8 cellular contexts compared by ENCODE assay signal in genomic region chr17:7484067-7484963, GRCh38. TPM values are rescaled to one million over a fixed set of nuclear protein-coding genes. Genes with fewer than 3 reads are reported as not detected.
DNase-seq lines count a peak whose midpoint lies in the region; ATAC-seq and TF ChIP-seq lines count a peak whose summit lies in the region.

Gene POLR2A (plus strand): TSS chr17:7484366.

- H3K27me3 ChIP-seq in ascending aorta (no peaks in the 10 kb centered on the region), right cardiac atrium (ENCODE audit: control insufficient read depth, insufficient read depth) (no peaks in the 10 kb centered on the region), vagina (no peaks in the 10 kb centered on the region)

- under 1% methylated on average over 67 of the region's 68 CpGs for WGBS in right cardiac atrium

- TF ChIP-seq POLR2A in vagina (IDR thresholded peaks at IDR 0.05) = peak; percentile 92 to 100

- H3K4me1 ChIP-seq in ascending aorta = peaks cover 12 to 50% of the 10 kb centered on the region in 2 donors
- peaks cover 9% of the 10 kb centered on the region for H3K4me1 ChIP-seq in right cardiac atrium (ENCODE audit: control insufficient read depth, insufficient read depth, low read length)
- peaks cover 75% of the 10 kb centered on the region for H3K4me1 ChIP-seq in vagina

- H3K4me3 ChIP-seq in ascending aorta = peak within 1 kb of the TSS; percentile 71 to 84
- H3K4me3 ChIP-seq in right cardiac atrium (ENCODE audit: low read length) = peak within 1 kb of the TSS; percentile 76
- peak within 1 kb of the TSS; percentile 53 to 64 for H3K4me3 ChIP-seq in vagina

- DNase-seq in NCI-H187 treated with DMSO at 0.1 percent for 48 hours (lab: John Stamatoyannopoulos, UW) = peak; percentile 45
- peak; percentile 96 to 99 for DNase-seq in ascending aorta (ENCODE audit: low spot score in 2 of 2)
- DNase-seq in right cardiac atrium = peak; percentile 99 to 100 (median 100)
- DNase-seq in putamen (ENCODE audit: low spot score) = peak; percentile 98
- peak in 1 of 2 donors; percentile 100 for DNase-seq in vagina (ENCODE audit: extremely low spot score in 2 of 2)

- peak; percentile 70 for ATAC-seq in GM18498 (IDR thresholded peaks at IDR 0.05; ENCODE audit: unreplicated experiment)
- peak; percentile 63 for ATAC-seq in HG02943 (IDR thresholded peaks at IDR 0.05; ENCODE audit: low read depth, unreplicated experiment)
- ATAC-seq in right cardiac atrium = peak; percentile 89 to 92

- intact Hi-C loops in T-helper 2 cell treated with Interferon-gamma antibody and Interleukin-4, amounts not matched to agents 100 ng/mL and 5 ng/mL, for 36 hours (cut with micrococcal nuclease) = loop anchor here (1.0 to 10.0 kb wide), 8 partner anchors 29 to 202 kb away; partner anchors contain the start of genes EIF5A, KCTD11, SENP3 and TMEM102
- intact Hi-C loops in ascending aorta (cut with DNase I) (loop anchor here (1.0 to 10.0 kb wide), 11 partner anchors 30 to 673 kb away; partner anchors contain the start of genes CYB5D1, FXR2, GABARAP and KCTD11), right cardiac atrium (cut with DNase I) (loop anchor here in 1 of 4 donors (5.0 kb wide), 1 partner anchor 137 kb away; no protein-coding TSS in a partner anchor), vagina (cut with DNase I) (loop anchor here (2.0 to 5.0 kb wide), 2 partner anchors 46 to 132 kb away; partner anchors contain the start of genes FGF11 and KCTD11)

- no peaks in the 10 kb centered on the region for H3K36me3 ChIP-seq in ascending aorta
- H3K36me3 ChIP-seq in vagina = no peaks in the 10 kb centered on the region

- no peak for TF ChIP-seq CTCF in ascending aorta (IDR thresholded peaks at IDR 0.05)
- no peak for TF ChIP-seq CTCF in vagina (IDR thresholded peaks at IDR 0.05)

- H3K27ac ChIP-seq in ascending aorta = peak within 1 kb of the TSS; percentile 98 to 100
- peak within 1 kb of the TSS; percentile 100 for H3K27ac ChIP-seq in right cardiac atrium (ENCODE audit: low read length)
- H3K27ac ChIP-seq in vagina = peak within 1 kb of the TSS; percentile 100

- no peaks in the 10 kb centered on the region for H3K9me3 ChIP-seq in ascending aorta
- H3K9me3 ChIP-seq in right cardiac atrium (ENCODE audit: control insufficient read depth, low read length) = no peaks in the 10 kb centered on the region
- no peaks in the 10 kb centered on the region for H3K9me3 ChIP-seq in vagina

RNA-seq across cellular contexts. Expression of gene POLR2A, which starts in this region (rescaled TPM):
- total RNA-seq in T-helper 2 cell treated with Interferon-gamma antibody and Interleukin-4, amounts not matched to agents 100 ng/mL and 5 ng/mL, for 36 hours = 192 and 200 TPM in 2 replicates
- 69.5 TPM for total RNA-seq in ascending aorta
- 10 to 100 TPM; 41.9 to 51.4 (median 47.4) TPM for total RNA-seq in right cardiac atrium
- polyA plus RNA-seq in right cardiac atrium = 22.3 TPM
- 118 TPM for total RNA-seq in vagina
